1 cellular context compared by ENCODE assay signal in genomic region chr15:89374116-89375004, GRCh38.
A peak's percentile ranks its signal among the peaks of the same experiment; 100 is the strongest.
TF ChIP-seq lines count a peak whose summit lies in the region.

No MANE protein-coding gene starts in this region.

TF ChIP-seq in GM23338, 12 proteins besides CTCF, POLR2A, EP300 and RAD21 (continued from another document):
- TF ChIP-seq ZNF462 (CRISPR knock-in tag; IDR thresholded peaks at IDR 0.05) = no peak
- TF ChIP-seq ZNF114 (CRISPR knock-in tag; IDR thresholded peaks at IDR 0.05) = no peak
- TF ChIP-seq JUNB (IDR thresholded peaks at IDR 0.05; ENCODE audit: unreplicated experiment) = no peak
- no peak for TF ChIP-seq CREB1 (CRISPR knock-in tag; IDR thresholded peaks at IDR 0.05; ENCODE audit: low read depth)
- peak; percentile 86 for TF ChIP-seq EZH2 (IDR thresholded peaks at IDR 0.05; ENCODE audit: low read depth, unreplicated experiment)
- TF ChIP-seq POLR2AphosphoS5 (IDR thresholded peaks at IDR 0.05; ENCODE audit: low read depth) = no peak
- no peak for TF ChIP-seq STAT1 (IDR thresholded peaks at IDR 0.05; ENCODE audit: unreplicated experiment)
- no peak for TF ChIP-seq EZH2phosphoT487 (IDR thresholded peaks at IDR 0.05; ENCODE audit: unreplicated experiment)
- peak; percentile 24; the same call in 1 of the 2 replicates for TF ChIP-seq NANOG (IDR thresholded peaks at IDR 0.05; ENCODE audit: borderline replicate concordance)
- no peak for TF ChIP-seq ETS1 (IDR thresholded peaks at IDR 0.05)
- TF ChIP-seq REST (IDR thresholded peaks at IDR 0.05; ENCODE audit: unreplicated experiment) = no peak
